ENCODE assay signal across 1 cellular context in genomic region chr17:81258292-81258691, GRCh38.
TF ChIP-seq lines count a peak whose summit lies in the region.

No MANE protein-coding gene starts in this region.

TF ChIP-seq in SK-N-SH, 30 proteins besides CTCF, POLR2A, EP300 and RAD21:
- TF ChIP-seq SMC3 (IDR thresholded peaks at IDR 0.05; ENCODE audit: low read depth, low read length) (peak; percentile 42; the same call in 1 of the 2 replicates), PBX3 (IDR thresholded peaks at IDR 0.05) (no peak), FOXJ3 (CRISPR knock-in tag; IDR thresholded peaks at IDR 0.05) (peak; percentile 69; the same call in 1 of the 2 replicates), YY1 (IDR thresholded peaks at IDR 0.05; ENCODE audit: low read depth) (no peak), ZBTB33 (IDR thresholded peaks at IDR 0.05; ENCODE audit: borderline replicate concordance, low read depth) (no peak), ELF1 (IDR thresholded peaks at IDR 0.05) (no peak), RXRA (IDR thresholded peaks at IDR 0.05; ENCODE audit: borderline replicate concordance, low read depth) (no peak), TAF1 (IDR thresholded peaks at IDR 0.05; ENCODE audit: borderline replicate concordance, low read depth, low read length) (no peak), USF2 (IDR thresholded peaks at IDR 0.05; ENCODE audit: borderline replicate concordance, low read depth, low read length) (no peak), MXI1 (IDR thresholded peaks at IDR 0.05; ENCODE audit: low read depth, low read length) (peak; percentile 94), JUND (IDR thresholded peaks at IDR 0.05) (no peak), RCOR1 (IDR thresholded peaks at IDR 0.05; ENCODE audit: low read length) (peak; percentile 53; the same call in 1 of the 2 replicates)
